Comparison of ENCODE assay signal across 8 cellular contexts in the genomic region with DNA sequence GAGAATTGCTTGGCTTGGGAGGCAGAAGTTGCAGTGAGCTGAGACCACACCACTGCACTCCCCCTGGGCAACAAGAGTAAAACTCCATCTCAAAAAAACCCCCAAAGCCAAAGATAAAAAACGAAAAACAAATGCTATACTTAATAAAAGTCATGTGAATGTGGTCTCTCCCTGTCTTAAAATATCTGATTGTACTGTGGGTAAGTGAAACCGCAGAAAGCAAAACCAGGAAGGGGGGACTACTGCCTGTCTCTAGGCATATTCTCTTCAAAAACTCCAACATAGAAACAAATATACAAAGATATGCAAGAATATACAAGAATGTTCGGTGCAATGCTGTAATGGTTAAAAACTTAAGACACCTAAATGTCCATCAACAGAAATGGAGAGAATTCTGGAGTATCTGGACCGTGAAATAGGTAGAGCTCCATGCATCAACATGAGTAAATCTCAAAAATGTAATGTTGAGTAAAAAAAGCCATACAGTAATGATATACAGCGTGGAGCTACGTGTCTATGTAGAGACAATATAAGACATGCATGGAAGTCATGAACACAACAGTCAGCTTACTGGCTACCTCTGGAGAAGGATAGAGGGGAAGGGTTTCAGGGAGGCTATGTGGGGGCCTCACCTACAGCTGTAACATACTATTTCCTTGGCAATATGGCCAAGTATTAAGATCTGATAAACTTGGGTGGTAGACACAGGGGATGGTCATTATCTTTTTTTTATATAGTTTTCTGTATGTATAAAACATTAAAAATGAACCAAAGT. TPM values are rescaled to one million over a fixed set of nuclear protein-coding genes. Genes with fewer than 3 reads are reported as not detected.
DNase-seq lines count a peak whose midpoint lies in the region; ATAC-seq and TF ChIP-seq lines count a peak whose summit lies in the region.

No MANE protein-coding gene starts in this region.

- WGBS in esophagus muscularis mucosa: 81% methylated on average over 6 of the region's 6 CpGs

- no peak for DNase-seq in GM23338 (ENCODE audit: low spot score)
- no peak for DNase-seq in RWPE2 (ENCODE audit: low spot score)
- DNase-seq in esophagus muscularis mucosa (ENCODE audit: extremely low spot score): no peak
- DNase-seq in cerebellar nuclear complex (lab: John Stamatoyannopoulos, UW): no peak
- DNase-seq in erythroblast (lab: John Stamatoyannopoulos, UW): no peak
- DNase-seq in NAMALWA (ENCODE audit: low spot score): no peak

- H3K9me3 Mint-ChIP-seq in GM23338: peaks cover 36% of the 10 kb centered on the region

- H3K27me3 ChIP-seq in GM23338 (ENCODE audit: insufficient read depth) (no peaks in the 10 kb centered on the region), RWPE2 (ENCODE audit: insufficient read depth, poor library complexity, severe bottlenecking) (no peaks in the 10 kb centered on the region), esophagus muscularis mucosa (no peaks in the 10 kb centered on the region), rectal smooth muscle tissue (ENCODE audit: control insufficient read depth, insufficient read depth, low read length) (no peaks in the 10 kb centered on the region)

- TF ChIP-seq POLR2A in esophagus muscularis mucosa (IDR thresholded peaks at IDR 0.05; ENCODE audit: low read depth): no peak
- TF ChIP-seq POLR2A in erythroblast (IDR thresholded peaks at IDR 0.05; ENCODE audit: low read length): no peak

- H3K36me3 ChIP-seq in GM23338 (ENCODE audit: insufficient read depth) (peaks cover 37% of the 10 kb centered on the region), RWPE2 (ENCODE audit: low read depth) (peaks cover 56% of the 10 kb centered on the region), esophagus muscularis mucosa (peaks cover 33 to 56% (median 52%) of the 10 kb centered on the region in 4 donors), rectal smooth muscle tissue (ENCODE audit: control insufficient read depth, insufficient read depth, low read length) (peaks cover 15% of the 10 kb centered on the region)

- H3K27me3 Mint-ChIP-seq in GM23338 (ENCODE audit: insufficient read depth, low read depth, poor library complexity): peaks cover 3% of the 10 kb centered on the region

- peaks cover 13% of the 10 kb centered on the region for H3K4me1 Mint-ChIP-seq in GM23338

- peaks cover 53% of the 10 kb centered on the region for H3K79me2 ChIP-seq in GM23338 (replicated peaks; ENCODE audit: insufficient read depth)

- H3K27ac ChIP-seq in GM23338 (ENCODE audit: low read depth): no peak overlapping the region
- H3K27ac ChIP-seq in RWPE2 (ENCODE audit: poor library complexity, severe bottlenecking): no peak overlapping the region
- no peak overlapping the region for H3K27ac ChIP-seq in esophagus muscularis mucosa (replicated peaks in 1 of 4)
- H3K27ac ChIP-seq in rectal smooth muscle tissue (ENCODE audit: low read depth, low read length): no peak overlapping the region

- peak overlapping the region; percentile 99 for H3K4me3 Mint-ChIP-seq in GM23338

- H3K9me2 ChIP-seq in GM23338 (ENCODE audit: insufficient read depth): no peaks in the 10 kb centered on the region

- H3K4me2 ChIP-seq in GM23338: peak overlapping the region; percentile 94

- peaks cover 18% of the 10 kb centered on the region; the same call in 1 of the 2 replicates for H3K4me1 ChIP-seq in GM23338 (ENCODE audit: insufficient read depth)
- H3K4me1 ChIP-seq in RWPE2 (ENCODE audit: insufficient read depth, poor library complexity, severe bottlenecking): no peaks in the 10 kb centered on the region
- H3K4me1 ChIP-seq in esophagus muscularis mucosa: peaks cover 26 to 44% (median 33%) of the 10 kb centered on the region in 4 donors
- H3K4me1 ChIP-seq in rectal smooth muscle tissue (ENCODE audit: control insufficient read depth, insufficient read depth, low read length): peaks cover 9% of the 10 kb centered on the region

- H3K9me3 ChIP-seq in RWPE2 (ENCODE audit: severe bottlenecking) (peaks cover 15% of the 10 kb centered on the region), esophagus muscularis mucosa (peaks cover 6 to 25% (median 20%) of the 10 kb centered on the region in 4 donors)

- no peak for TF ChIP-seq CTCF in GM23338 (conservative IDR thresholded peaks at IDR 0.05; ENCODE audit: low read depth in 2 of 2)
- no peak for TF ChIP-seq CTCF in RWPE2 (IDR thresholded peaks at IDR 0.05; ENCODE audit: poor library complexity, severe bottlenecking)
- no peak for TF ChIP-seq CTCF in esophagus muscularis mucosa (IDR thresholded peaks at IDR 0.05)

- H3K9ac ChIP-seq in rectal smooth muscle tissue (ENCODE audit: low read length): no peak overlapping the region

- intact Hi-C loops in esophagus muscularis mucosa (cut with DNase I): loop anchor here (2.0 kb wide), 1 partner anchor 25 kb away; a partner anchor contains a TSS

- TF ChIP-seq EP300 in esophagus muscularis mucosa (IDR thresholded peaks at IDR 0.05): no peak

- H2AFZ ChIP-seq in GM23338: no peak overlapping the region

- peaks cover 57% of the 10 kb centered on the region for H3K36me3 Mint-ChIP-seq in GM23338 (ENCODE audit: low read depth)

- ATAC-seq in GM23338 (no peak), RWPE2 (ENCODE audit: low read depth) (no peak), GM18511 (IDR thresholded peaks at IDR 0.05; ENCODE audit: unreplicated experiment) (no peak)

- H3F3A ChIP-seq in GM23338 (replicated peaks; ENCODE audit: low read depth): peaks cover 29% of the 10 kb centered on the region

- H3K4me3 ChIP-seq in GM23338 (peak overlapping the region; percentile 85), RWPE2 (ENCODE audit: severe bottlenecking) (peak overlapping the region; percentile 78), esophagus muscularis mucosa (peak overlapping the region; percentile 68 to 95 (median 80)), rectal smooth muscle tissue (ENCODE audit: low read length) (peak overlapping the region; percentile 100)

- H3K27ac Mint-ChIP-seq in GM23338: no peak overlapping the region

- H4K20me1 ChIP-seq in GM23338 (replicated peaks; ENCODE audit: insufficient read depth): peaks cover 24% of the 10 kb centered on the region

TF ChIP-seq in GM23338, 12 proteins besides CTCF, POLR2A, EP300 and RAD21:
- TF ChIP-seq, protein P1, sequence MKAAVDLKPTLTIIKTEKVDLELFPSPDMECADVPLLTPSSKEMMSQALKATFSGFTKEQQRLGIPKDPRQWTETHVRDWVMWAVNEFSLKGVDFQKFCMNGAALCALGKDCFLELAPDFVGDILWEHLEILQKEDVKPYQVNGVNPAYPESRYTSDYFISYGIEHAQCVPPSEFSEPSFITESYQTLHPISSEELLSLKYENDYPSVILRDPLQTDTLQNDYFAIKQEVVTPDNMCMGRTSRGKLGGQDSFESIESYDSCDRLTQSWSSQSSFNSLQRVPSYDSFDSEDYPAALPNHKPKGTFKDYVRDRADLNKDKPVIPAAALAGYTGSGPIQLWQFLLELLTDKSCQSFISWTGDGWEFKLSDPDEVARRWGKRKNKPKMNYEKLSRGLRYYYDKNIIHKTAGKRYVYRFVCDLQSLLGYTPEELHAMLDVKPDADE (IDR thresholded peaks at IDR 0.05): no peak
- TF ChIP-seq CREB1 (CRISPR knock-in tag; IDR thresholded peaks at IDR 0.05; ENCODE audit: low read depth): no peak

RNA-seq across cellular contexts. Expression of a gene that starts 2.1 kb away (rescaled TPM):
- 26.9 and 29.2 TPM in 2 replicates for total RNA-seq in GM23338 (2014; rRNA removed; shearing (Covaris generic))
- polyA plus RNA-seq in GM23338 (2016; fragmentation: Nextera tagmentation; extraction: Ambion mirVana): 11.4 and 12.6 TPM in 2 replicates
- 10 to 100 TPM; 26.6 to 37.9 (median 32.7) TPM for total RNA-seq in esophagus muscularis mucosa

RNA-seq across cellular contexts. Expression of a gene that starts 6.5 kb away (rescaled TPM):
- 10.2 and 13.4 TPM in 2 replicates for total RNA-seq in GM23338 (2014; rRNA removed; shearing (Covaris generic))
- polyA plus RNA-seq in GM23338 (2016; fragmentation: Nextera tagmentation; extraction: Ambion mirVana): 4.6 and 4.9 TPM in 2 replicates
- 10 to 100 TPM in 2 of 4 donors, 1 to 10 TPM in 2; 9.6 to 11.2 (median 10.5) TPM for total RNA-seq in esophagus muscularis mucosa

RNA-seq across cellular contexts. Expression of a gene that starts 25.3 kb away (rescaled TPM):
- 13.8 and 14.2 TPM in 2 replicates for total RNA-seq in GM23338 (2014; rRNA removed; shearing (Covaris generic))
- polyA plus RNA-seq in GM23338 (2016; fragmentation: Nextera tagmentation; extraction: Ambion mirVana): 9.0 and 11.2 TPM in 2 replicates
- total RNA-seq in esophagus muscularis mucosa: 1 to 10 TPM; 2.5 to 6.2 (median 3.0) TPM

RNA-seq across cellular contexts. Expression of a gene that starts 32.0 kb away (rescaled TPM):
- total RNA-seq in GM23338 (2014; rRNA removed; shearing (Covaris generic)): 1,703 and 1,870 TPM in 2 replicates
- 1,770 and 2,005 TPM in 2 replicates for polyA plus RNA-seq in GM23338 (2016; fragmentation: Nextera tagmentation; extraction: Ambion mirVana)
- total RNA-seq in esophagus muscularis mucosa: 100 to 1,000 TPM; 487 to 697 (median 507) TPM

RNA-seq across cellular contexts. Expression of a gene that starts 54.0 kb away (rescaled TPM):
- 7.9 and 10.2 TPM in 2 replicates for total RNA-seq in GM23338 (2014; rRNA removed; shearing (Covaris generic))
- 4.9 and 7.7 TPM in 2 replicates for polyA plus RNA-seq in GM23338 (2016; fragmentation: Nextera tagmentation; extraction: Ambion mirVana)
- 1 to 10 TPM; 2.1 to 3.8 (median 3.3) TPM for total RNA-seq in esophagus muscularis mucosa
